1 cellular context compared by ENCODE assay signal in genomic region chr3:77038928-77039605, GRCh38.
TF ChIP-seq lines count a peak whose summit lies in the region.

No MANE protein-coding gene starts in this region.

TF ChIP-seq in H1, 55 proteins besides CTCF, POLR2A, EP300 and RAD21 (continued from another document):
- TF ChIP-seq, protein P1, sequence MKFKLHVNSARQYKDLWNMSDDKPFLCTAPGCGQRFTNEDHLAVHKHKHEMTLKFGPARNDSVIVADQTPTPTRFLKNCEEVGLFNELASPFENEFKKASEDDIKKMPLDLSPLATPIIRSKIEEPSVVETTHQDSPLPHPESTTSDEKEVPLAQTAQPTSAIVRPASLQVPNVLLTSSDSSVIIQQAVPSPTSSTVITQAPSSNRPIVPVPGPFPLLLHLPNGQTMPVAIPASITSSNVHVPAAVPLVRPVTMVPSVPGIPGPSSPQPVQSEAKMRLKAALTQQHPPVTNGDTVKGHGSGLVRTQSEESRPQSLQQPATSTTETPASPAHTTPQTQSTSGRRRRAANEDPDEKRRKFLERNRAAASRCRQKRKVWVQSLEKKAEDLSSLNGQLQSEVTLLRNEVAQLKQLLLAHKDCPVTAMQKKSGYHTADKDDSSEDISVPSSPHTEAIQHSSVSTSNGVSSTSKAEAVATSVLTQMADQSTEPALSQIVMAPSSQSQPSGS (IDR thresholded peaks at IDR 0.05; ENCODE audit: low read length), result no peak
- no peak for TF ChIP-seq BACH1 (IDR thresholded peaks at IDR 0.05; ENCODE audit: low read length)
- no peak for TF ChIP-seq BRCA1 (IDR thresholded peaks at IDR 0.05; ENCODE audit: low read depth, low read length)
- TF ChIP-seq, protein P2, sequence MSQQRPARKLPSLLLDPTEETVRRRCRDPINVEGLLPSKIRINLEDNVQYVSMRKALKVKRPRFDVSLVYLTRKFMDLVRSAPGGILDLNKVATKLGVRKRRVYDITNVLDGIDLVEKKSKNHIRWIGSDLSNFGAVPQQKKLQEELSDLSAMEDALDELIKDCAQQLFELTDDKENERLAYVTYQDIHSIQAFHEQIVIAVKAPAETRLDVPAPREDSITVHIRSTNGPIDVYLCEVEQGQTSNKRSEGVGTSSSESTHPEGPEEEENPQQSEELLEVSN (IDR thresholded peaks at IDR 0.05), result no peak
- TF ChIP-seq KDM4A (IDR thresholded peaks at IDR 0.05; ENCODE audit: low read depth, low read length, severe bottlenecking), result peak; percentile 80
- TF ChIP-seq, protein P3, sequence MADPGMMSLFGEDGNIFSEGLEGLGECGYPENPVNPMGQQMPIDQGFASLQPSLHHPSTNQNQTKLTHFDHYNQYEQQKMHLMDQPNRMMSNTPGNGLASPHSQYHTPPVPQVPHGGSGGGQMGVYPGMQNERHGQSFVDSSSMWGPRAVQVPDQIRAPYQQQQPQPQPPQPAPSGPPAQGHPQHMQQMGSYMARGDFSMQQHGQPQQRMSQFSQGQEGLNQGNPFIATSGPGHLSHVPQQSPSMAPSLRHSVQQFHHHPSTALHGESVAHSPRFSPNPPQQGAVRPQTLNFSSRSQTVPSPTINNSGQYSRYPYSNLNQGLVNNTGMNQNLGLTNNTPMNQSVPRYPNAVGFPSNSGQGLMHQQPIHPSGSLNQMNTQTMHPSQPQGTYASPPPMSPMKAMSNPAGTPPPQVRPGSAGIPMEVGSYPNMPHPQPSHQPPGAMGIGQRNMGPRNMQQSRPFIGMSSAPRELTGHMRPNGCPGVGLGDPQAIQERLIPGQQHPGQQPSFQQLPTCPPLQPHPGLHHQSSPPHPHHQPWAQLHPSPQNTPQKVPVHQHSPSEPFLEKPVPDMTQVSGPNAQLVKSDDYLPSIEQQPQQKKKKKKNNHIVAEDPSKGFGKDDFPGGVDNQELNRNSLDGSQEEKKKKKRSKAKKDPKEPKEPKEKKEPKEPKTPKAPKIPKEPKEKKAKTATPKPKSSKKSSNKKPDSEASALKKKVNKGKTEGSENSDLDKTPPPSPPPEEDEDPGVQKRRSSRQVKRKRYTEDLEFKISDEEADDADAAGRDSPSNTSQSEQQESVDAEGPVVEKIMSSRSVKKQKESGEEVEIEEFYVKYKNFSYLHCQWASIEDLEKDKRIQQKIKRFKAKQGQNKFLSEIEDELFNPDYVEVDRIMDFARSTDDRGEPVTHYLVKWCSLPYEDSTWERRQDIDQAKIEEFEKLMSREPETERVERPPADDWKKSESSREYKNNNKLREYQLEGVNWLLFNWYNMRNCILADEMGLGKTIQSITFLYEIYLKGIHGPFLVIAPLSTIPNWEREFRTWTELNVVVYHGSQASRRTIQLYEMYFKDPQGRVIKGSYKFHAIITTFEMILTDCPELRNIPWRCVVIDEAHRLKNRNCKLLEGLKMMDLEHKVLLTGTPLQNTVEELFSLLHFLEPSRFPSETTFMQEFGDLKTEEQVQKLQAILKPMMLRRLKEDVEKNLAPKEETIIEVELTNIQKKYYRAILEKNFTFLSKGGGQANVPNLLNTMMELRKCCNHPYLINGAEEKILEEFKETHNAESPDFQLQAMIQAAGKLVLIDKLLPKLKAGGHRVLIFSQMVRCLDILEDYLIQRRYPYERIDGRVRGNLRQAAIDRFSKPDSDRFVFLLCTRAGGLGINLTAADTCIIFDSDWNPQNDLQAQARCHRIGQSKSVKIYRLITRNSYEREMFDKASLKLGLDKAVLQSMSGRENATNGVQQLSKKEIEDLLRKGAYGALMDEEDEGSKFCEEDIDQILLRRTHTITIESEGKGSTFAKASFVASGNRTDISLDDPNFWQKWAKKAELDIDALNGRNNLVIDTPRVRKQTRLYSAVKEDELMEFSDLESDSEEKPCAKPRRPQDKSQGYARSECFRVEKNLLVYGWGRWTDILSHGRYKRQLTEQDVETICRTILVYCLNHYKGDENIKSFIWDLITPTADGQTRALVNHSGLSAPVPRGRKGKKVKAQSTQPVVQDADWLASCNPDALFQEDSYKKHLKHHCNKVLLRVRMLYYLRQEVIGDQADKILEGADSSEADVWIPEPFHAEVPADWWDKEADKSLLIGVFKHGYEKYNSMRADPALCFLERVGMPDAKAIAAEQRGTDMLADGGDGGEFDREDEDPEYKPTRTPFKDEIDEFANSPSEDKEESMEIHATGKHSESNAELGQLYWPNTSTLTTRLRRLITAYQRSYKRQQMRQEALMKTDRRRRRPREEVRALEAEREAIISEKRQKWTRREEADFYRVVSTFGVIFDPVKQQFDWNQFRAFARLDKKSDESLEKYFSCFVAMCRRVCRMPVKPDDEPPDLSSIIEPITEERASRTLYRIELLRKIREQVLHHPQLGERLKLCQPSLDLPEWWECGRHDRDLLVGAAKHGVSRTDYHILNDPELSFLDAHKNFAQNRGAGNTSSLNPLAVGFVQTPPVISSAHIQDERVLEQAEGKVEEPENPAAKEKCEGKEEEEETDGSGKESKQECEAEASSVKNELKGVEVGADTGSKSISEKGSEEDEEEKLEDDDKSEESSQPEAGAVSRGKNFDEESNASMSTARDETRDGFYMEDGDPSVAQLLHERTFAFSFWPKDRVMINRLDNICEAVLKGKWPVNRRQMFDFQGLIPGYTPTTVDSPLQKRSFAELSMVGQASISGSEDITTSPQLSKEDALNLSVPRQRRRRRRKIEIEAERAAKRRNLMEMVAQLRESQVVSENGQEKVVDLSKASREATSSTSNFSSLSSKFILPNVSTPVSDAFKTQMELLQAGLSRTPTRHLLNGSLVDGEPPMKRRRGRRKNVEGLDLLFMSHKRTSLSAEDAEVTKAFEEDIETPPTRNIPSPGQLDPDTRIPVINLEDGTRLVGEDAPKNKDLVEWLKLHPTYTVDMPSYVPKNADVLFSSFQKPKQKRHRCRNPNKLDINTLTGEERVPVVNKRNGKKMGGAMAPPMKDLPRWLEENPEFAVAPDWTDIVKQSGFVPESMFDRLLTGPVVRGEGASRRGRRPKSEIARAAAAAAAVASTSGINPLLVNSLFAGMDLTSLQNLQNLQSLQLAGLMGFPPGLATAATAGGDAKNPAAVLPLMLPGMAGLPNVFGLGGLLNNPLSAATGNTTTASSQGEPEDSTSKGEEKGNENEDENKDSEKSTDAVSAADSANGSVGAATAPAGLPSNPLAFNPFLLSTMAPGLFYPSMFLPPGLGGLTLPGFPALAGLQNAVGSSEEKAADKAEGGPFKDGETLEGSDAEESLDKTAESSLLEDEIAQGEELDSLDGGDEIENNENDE (IDR thresholded peaks at IDR 0.05; ENCODE audit: insufficient replicate concordance, low read length), result no peak
- TF ChIP-seq POU5F1 (IDR thresholded peaks at IDR 0.05; ENCODE audit: low read depth, low read length), result no peak
- TF ChIP-seq ASH2L (IDR thresholded peaks at IDR 0.05; ENCODE audit: low read length), result peak; percentile 82
- TF ChIP-seq RBBP5 (IDR thresholded peaks at IDR 0.05; ENCODE audit: borderline replicate concordance, low read depth, low read length), result no peak
- peak; percentile 14; the same call in 1 of the 2 replicates for TF ChIP-seq TAF1 (IDR thresholded peaks at IDR 0.05; ENCODE audit: low read depth, low read length)
- TF ChIP-seq SAP30 (IDR thresholded peaks at IDR 0.05; ENCODE audit: insufficient read depth, insufficient replicate concordance, low read length), result no peak
- no peak for TF ChIP-seq NANOG (IDR thresholded peaks at IDR 0.05; ENCODE audit: insufficient read depth, low read depth, low read length, poor library complexity, severe bottlenecking)
- TF ChIP-seq FOSL1 (IDR thresholded peaks at IDR 0.05; ENCODE audit: insufficient read depth, low read depth, low read length), result no peak
- TF ChIP-seq RNF2 (IDR thresholded peaks at IDR 0.05; ENCODE audit: borderline replicate concordance, low read depth, low read length, missing control alignments, poor library complexity, severe bottlenecking), result no peak
- TF ChIP-seq TAF7 (optimal IDR thresholded peaks at IDR 0.05; ENCODE audit: borderline replicate concordance, low read depth, low read length), result no peak
- 0 out of 4 replicates have a peak, but pooled peaks of 1 of the 2 experiments have one; percentile 8 for TF ChIP-seq SIN3A (conservative IDR thresholded peaks at IDR 0.05 in 1 of 2, IDR thresholded peaks at IDR 0.05 in 1 of 2; ENCODE audit: low read depth in 1 of 2, low read length in 2 of 2)
- TF ChIP-seq TCF12 (IDR thresholded peaks at IDR 0.05; ENCODE audit: low read depth, low read length), result no peak
- no peak for TF ChIP-seq SP1 (IDR thresholded peaks at IDR 0.05; ENCODE audit: low read depth, low read length)
- TF ChIP-seq SIRT6 (IDR thresholded peaks at IDR 0.05; ENCODE audit: low read length), result no peak
- TF ChIP-seq, protein P4, sequence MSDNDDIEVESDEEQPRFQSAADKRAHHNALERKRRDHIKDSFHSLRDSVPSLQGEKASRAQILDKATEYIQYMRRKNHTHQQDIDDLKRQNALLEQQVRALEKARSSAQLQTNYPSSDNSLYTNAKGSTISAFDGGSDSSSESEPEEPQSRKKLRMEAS (IDR thresholded peaks at IDR 0.05), result peak; percentile 40
- no peak for TF ChIP-seq JUN (IDR thresholded peaks at IDR 0.05; ENCODE audit: low read depth, low read length)
- no peak for TF ChIP-seq RFX5 (IDR thresholded peaks at IDR 0.05; ENCODE audit: borderline replicate concordance, low read depth, low read length)
- TF ChIP-seq ATF3 (IDR thresholded peaks at IDR 0.05; ENCODE audit: insufficient read depth, low read depth, low read length), result no peak
- no peak for TF ChIP-seq CREB1 (IDR thresholded peaks at IDR 0.05)
- TF ChIP-seq TBP (IDR thresholded peaks at IDR 0.05; ENCODE audit: low read depth, low read length), result no peak
- TF ChIP-seq SUZ12 (IDR thresholded peaks at IDR 0.05; ENCODE audit: low read length), result peak; percentile 45; the same call in 1 of the 2 replicates
- TF ChIP-seq POLR2AphosphoS5 (IDR thresholded peaks at IDR 0.05; ENCODE audit: low read depth, low read length), result no peak
TF ChIP-seq in H1: peak in this region for 7.
